29 cellular contexts compared by ENCODE assay signal in genomic region chr19:51610576-51610975, GRCh38. TPM values are rescaled to one million over a fixed set of nuclear protein-coding genes. Genes with fewer than 3 reads are reported as not detected.
"Had no signal": no experiment of that assay in that cellular context is flagged by ENCODE, and none has a peak within 500 bp of the region (broad histone marks: within the 10 kb centered on the region; RNA-seq: fewer than 3 reads in every experiment).

No MANE protein-coding gene starts in this region.

- H3K4me1 ChIP-seq: left ventricle myocardium inferior, neural progenitor cell, prostate gland, sigmoid colon, stomach, testis, thyroid gland, transverse colon, vagina had no signal

- H3K27ac ChIP-seq: hepatocyte, left ventricle myocardium inferior, neural progenitor cell, ovary, prostate gland, sigmoid colon, spleen, stomach, testis, thyroid gland, transverse colon, upper lobe of left lung, vagina had no signal

- H3K27ac Mint-ChIP-seq: mesothelial cell of epicardium; naive B cell; natural killer cell; nephron progenitor cell; neural progenitor cell; stimulated activated effector memory CD8-positive, alpha-beta T cell treated with anti-CD3 and anti-CD28 coated beads, Interleukin-12 subunit alpha, Interleukin-12 subunit beta, amount 100 ng/mL, for 72 hours had no signal

- FAIRE-seq: small intestine had no signal

- H3K4me3 ChIP-seq: hepatocyte, left ventricle myocardium inferior, lung, neural progenitor cell, ovary, prostate gland, sigmoid colon, spleen, stomach, testis, thyroid gland, transverse colon, upper lobe of left lung, vagina had no signal

- H3K9ac ChIP-seq: neural progenitor cell had no signal

- H3K4me1 Mint-ChIP-seq: mesothelial cell of epicardium, nephron progenitor cell, neural progenitor cell had no signal

- H3K4me2 ChIP-seq: hepatocyte, neural progenitor cell had no signal

- H3K4me3 Mint-ChIP-seq: mesothelial cell of epicardium; natural killer cell; nephron progenitor cell; neural progenitor cell; stimulated activated effector memory CD8-positive, alpha-beta T cell treated with anti-CD3 and anti-CD28 coated beads, Interleukin-12 subunit alpha, Interleukin-12 subunit beta, amount 100 ng/mL, for 72 hours had no signal

- H3K27me3 ChIP-seq: hepatocyte, neural progenitor cell, ovary, testis, thyroid gland, upper lobe of left lung, vagina had no signal

- H3K9me3 Mint-ChIP-seq: neural progenitor cell had no signal

- H2AFZ ChIP-seq: hepatocyte, neural progenitor cell had no signal

- H3K79me2 ChIP-seq: hepatocyte had no signal

- H3K36me3 Mint-ChIP-seq: natural killer cell; neural progenitor cell; stimulated activated effector memory CD8-positive, alpha-beta T cell treated with anti-CD3 and anti-CD28 coated beads, Interleukin-12 subunit alpha, Interleukin-12 subunit beta, amount 100 ng/mL, for 72 hours had no signal

- DNase-seq: islet precursor cell; left ventricle myocardium inferior; mesendoderm; naive B cell; natural killer cell; nephron progenitor cell; ovary; posterior cingulate gyrus; retina; right cardiac atrium; sigmoid colon; small intestine; spleen; stimulated activated CD4-positive, alpha-beta T cell treated with anti-CD3 and anti-CD28 coated beads, Interleukin-4, amount 100 ng/mL, for 24 hours; stimulated activated naive CD8-positive, alpha-beta T cell treated with anti-CD3 and anti-CD28 coated beads, Interleukin-15, Interleukin-2, amounts not matched to agents 100 U/mL and 50 U/mL, for 24 hours; stomach; testis; thyroid gland; transverse colon; upper lobe of left lung had no signal

- H3K9me3 ChIP-seq: left ventricle myocardium inferior, ovary, prostate gland, testis, thyroid gland, transverse colon, vagina had no signal

- H3K36me3 ChIP-seq: left ventricle myocardium inferior, neural progenitor cell, ovary, prostate gland, sigmoid colon, stomach, thyroid gland, transverse colon, upper lobe of left lung, vagina had no signal

- ATAC-seq: natural killer cell; right cardiac atrium; stimulated activated effector memory CD8-positive, alpha-beta T cell treated with anti-CD3 and anti-CD28 coated beads, Interleukin-12 subunit alpha, Interleukin-12 subunit beta, amount 100 ng/mL, for 72 hours; stimulated activated naive CD8-positive, alpha-beta T cell treated with anti-CD3 and anti-CD28 coated beads, Interleukin-15, Interleukin-2, amounts not matched to agents 100 U/mL and 50 U/mL, for 24 hours had no signal

RNA-seq across cellular contexts. Expression of gene SIGLEC5, which starts 19.6 kb away (rescaled TPM):
- total RNA-seq: hepatocyte, kidney epithelial cell, left ventricle myocardium inferior, mesothelial cell of epicardium, mononuclear cell, prostate gland, testis had no signal
- polyA plus RNA-seq: hepatocyte, lung, right cardiac atrium, sigmoid colon, small intestine, spleen had no signal

RNA-seq across cellular contexts. Expression of gene SIGLEC14, which starts 36.0 kb away (rescaled TPM):
- total RNA-seq: kidney epithelial cell, mesothelial cell of epicardium, vagina had no signal
